2 cellular contexts compared by ENCODE assay signal in genomic region chr5:154709368-154710305, GRCh38.
A peak's percentile ranks its signal among the peaks of the same experiment; 100 is the strongest.
TF ChIP-seq lines count a peak whose summit lies in the region.

No MANE protein-coding gene starts in this region.

TF ChIP-seq in HEK293, 187 proteins besides CTCF, POLR2A, EP300 and RAD21 (continued from another document):
- TF ChIP-seq ZNF610 (tag by site-specific recombination; IDR thresholded peaks at IDR 0.05; ENCODE audit: borderline replicate concordance): 0 out of 2 replicates have a peak, but pooled peaks have one; percentile 40

TF ChIP-seq in K562, 482 proteins besides CTCF, POLR2A, EP300 and RAD21 (continued from another document):
- TF ChIP-seq TEAD4 (IDR thresholded peaks at IDR 0.05; ENCODE audit: low read length) (0 out of 2 replicates have a peak, but pooled peaks have one; percentile 21), TEAD4 (CRISPR knock-in tag; IDR thresholded peaks at IDR 0.05; ENCODE audit: borderline replicate concordance) (no peak), ZBTB33 (CRISPR knock-in tag; IDR thresholded peaks at IDR 0.05) (no peak), CBFA2T3 (IDR thresholded peaks at IDR 0.05) (peak; percentile 67), E2F5 (CRISPR knock-in tag; IDR thresholded peaks at IDR 0.05) (no peak), CAMTA2 (CRISPR knock-in tag; conservative IDR thresholded peaks at IDR 0.05) (no peak), SMARCB1 (IDR thresholded peaks at IDR 0.05; ENCODE audit: insufficient read length, low read depth) (no peak), MEIS2 (IDR thresholded peaks at IDR 0.05; ENCODE audit: partially characterized antibody) (no peak), ARID1B (IDR thresholded peaks at IDR 0.05) (peak; percentile 25; the same call in 1 of the 2 replicates), MLLT1 (IDR thresholded peaks at IDR 0.05) (no peak), ATF7 (IDR thresholded peaks at IDR 0.05) (no peak), DMBX1 (CRISPR knock-in tag; IDR thresholded peaks at IDR 0.05; ENCODE audit: borderline replicate concordance) (no peak), KLF6 (CRISPR knock-in tag; IDR thresholded peaks at IDR 0.05; ENCODE audit: borderline replicate concordance) (no peak), ATF1 (CRISPR knock-in tag; IDR thresholded peaks at IDR 0.05) (no peak), ATF1 (tag; IDR thresholded peaks at IDR 0.05) (no peak), ZNF609 (CRISPR knock-in tag; IDR thresholded peaks at IDR 0.05; ENCODE audit: borderline replicate concordance) (no peak)
